ENCODE assay signal across 10 cellular contexts in genomic region chr2:9819551-9819950, GRCh38.
"Had no signal": no experiment of that assay in that cellular context is flagged by ENCODE, and none has a peak within 500 bp of the region (broad histone marks: within the 10 kb centered on the region; RNA-seq: fewer than 3 reads in every experiment).

No MANE protein-coding gene starts in this region.

- H3K27ac ChIP-seq: colonic mucosa, gastroesophageal sphincter, testis had no signal

- H3K27me3 ChIP-seq: colonic mucosa, testis had no signal

- ATAC-seq: activated CD8-positive, alpha-beta T cell treated with anti-CD3 and anti-CD28 coated beads, Interleukin-2, amount 10 ng/mL, durations not matched to agents 7 days and 5 days; natural killer cell treated with Interleukin-12 subunit alpha and Interleukin-12 subunit beta and Interleukin-15 and Interleukin-18, amount 100 ng/mL, for 72 hours had no signal

- DNase-seq: activated CD4-positive, alpha-beta T cell treated with anti-CD3 and anti-CD28 coated beads for 48 hours; activated CD8-positive, alpha-beta T cell treated with anti-CD3 and anti-CD28 coated beads, Interleukin-2, amount 10 ng/mL, durations not matched to agents 7 days and 5 days; activated naive CD4-positive, alpha-beta T cell treated with anti-CD3 and anti-CD28 coated beads, Interleukin-2, amount 10 ng/mL, durations not matched to agents 7 days and 5 days; caudate nucleus; colonic mucosa; stimulated activated CD4-positive, alpha-beta T cell treated with anti-CD3 and anti-CD28 coated beads, Interleukin-4, amount 100 ng/mL, for 24 hours; testis had no signal

- H3K9me3 ChIP-seq: colonic mucosa, gastroesophageal sphincter, testis had no signal

- H3K4me3 ChIP-seq: colonic mucosa, gastroesophageal sphincter, lung, testis had no signal

- H3K36me3 ChIP-seq: colonic mucosa, gastroesophageal sphincter had no signal

- H3K4me1 ChIP-seq: colonic mucosa, gastroesophageal sphincter, testis had no signal
